ENCODE assay signal across 8 cellular contexts in the genomic region with DNA sequence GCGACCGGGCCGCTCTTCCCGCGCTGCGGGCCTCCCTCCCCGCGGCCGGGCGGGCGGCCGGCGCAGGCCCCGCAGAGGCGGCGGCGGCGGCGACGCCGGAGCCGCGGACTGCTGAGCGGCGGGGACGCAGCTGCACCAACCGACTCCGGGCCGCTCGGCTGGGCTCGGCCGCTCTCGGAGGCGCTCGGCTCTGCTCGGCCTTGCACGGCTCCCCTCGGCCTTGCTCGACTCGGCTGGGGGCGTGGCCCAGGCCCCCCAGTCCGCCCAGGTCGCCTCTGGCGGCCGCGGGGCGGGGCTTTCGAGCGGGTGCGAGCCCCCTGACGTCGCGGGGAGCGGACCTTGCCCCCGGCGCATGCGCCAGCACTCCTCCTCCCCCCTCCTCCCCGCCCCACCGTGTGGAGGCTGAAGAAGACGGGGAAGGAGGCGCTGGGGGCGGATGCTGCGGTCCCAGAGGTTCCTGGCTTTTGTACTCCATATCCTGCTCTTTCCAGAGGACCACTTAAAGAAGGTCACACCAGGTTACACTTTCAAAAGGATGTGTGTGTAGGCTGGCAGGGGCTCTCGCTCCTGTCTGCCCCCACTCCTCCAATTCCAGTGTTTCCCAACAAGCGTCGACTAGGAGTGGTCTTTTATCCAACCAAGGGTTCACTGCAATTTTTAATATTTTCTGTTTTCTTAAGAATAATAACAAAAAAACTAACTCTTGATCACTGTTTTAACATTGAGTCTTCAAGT.
DNase-seq lines count a peak whose midpoint lies in the region; ATAC-seq and TF ChIP-seq lines count a peak whose summit lies in the region.

A gene with protein sequence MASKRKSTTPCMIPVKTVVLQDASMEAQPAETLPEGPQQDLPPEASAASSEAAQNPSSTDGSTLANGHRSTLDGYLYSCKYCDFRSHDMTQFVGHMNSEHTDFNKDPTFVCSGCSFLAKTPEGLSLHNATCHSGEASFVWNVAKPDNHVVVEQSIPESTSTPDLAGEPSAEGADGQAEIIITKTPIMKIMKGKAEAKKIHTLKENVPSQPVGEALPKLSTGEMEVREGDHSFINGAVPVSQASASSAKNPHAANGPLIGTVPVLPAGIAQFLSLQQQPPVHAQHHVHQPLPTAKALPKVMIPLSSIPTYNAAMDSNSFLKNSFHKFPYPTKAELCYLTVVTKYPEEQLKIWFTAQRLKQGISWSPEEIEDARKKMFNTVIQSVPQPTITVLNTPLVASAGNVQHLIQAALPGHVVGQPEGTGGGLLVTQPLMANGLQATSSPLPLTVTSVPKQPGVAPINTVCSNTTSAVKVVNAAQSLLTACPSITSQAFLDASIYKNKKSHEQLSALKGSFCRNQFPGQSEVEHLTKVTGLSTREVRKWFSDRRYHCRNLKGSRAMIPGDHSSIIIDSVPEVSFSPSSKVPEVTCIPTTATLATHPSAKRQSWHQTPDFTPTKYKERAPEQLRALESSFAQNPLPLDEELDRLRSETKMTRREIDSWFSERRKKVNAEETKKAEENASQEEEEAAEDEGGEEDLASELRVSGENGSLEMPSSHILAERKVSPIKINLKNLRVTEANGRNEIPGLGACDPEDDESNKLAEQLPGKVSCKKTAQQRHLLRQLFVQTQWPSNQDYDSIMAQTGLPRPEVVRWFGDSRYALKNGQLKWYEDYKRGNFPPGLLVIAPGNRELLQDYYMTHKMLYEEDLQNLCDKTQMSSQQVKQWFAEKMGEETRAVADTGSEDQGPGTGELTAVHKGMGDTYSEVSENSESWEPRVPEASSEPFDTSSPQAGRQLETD (minus strand): TSS at position 196 of the 735 bp plus-strand sequence. CDS start 112,815 bp downstream, outside the sequence.

- TF ChIP-seq POLR2A in GM19099 (IDR thresholded peaks at IDR 0.05; ENCODE audit: extremely low read depth, insufficient read length, low read depth) = peak; percentile 66

- peak; percentile 96 for DNase-seq in AG10803 (ENCODE audit: low read depth)
- peak; percentile 92 for DNase-seq in NCI-H446 treated with DMSO at 0.1 percent for 48 hours (lab: John Stamatoyannopoulos, UW)
- peak; percentile 96 for DNase-seq in activated CD4-positive, CD25-positive, alpha-beta regulatory T cell treated with anti-CD3 and anti-CD28 coated beads, Interleukin-2, amount 50 U/mL, for 72 hours
- peak; percentile 95 for DNase-seq in cerebellar cortex (ENCODE audit: low spot score)
- DNase-seq in islet precursor cell = peak; percentile 98
- peak; percentile 90 to 96 (median 93) for DNase-seq in stimulated activated CD4-positive, alpha-beta T cell treated with anti-CD3 and anti-CD28 coated beads, Interleukin-12 subunit alpha, Interleukin-12 subunit beta, amount 100 ng/mL, for 48 hours (ENCODE audit: low read depth in 2 of 3, low spot score in 1 of 3)

- H3K4me3 ChIP-seq in AG10803 (ENCODE audit: low read length) = peak within 1 kb of the TSS; percentile 95

- TF ChIP-seq CTCF in AG10803 (conservative IDR thresholded peaks at IDR 0.05; ENCODE audit: low read length) = no peak

- peak; percentile 74 for ATAC-seq in HG03378 (IDR thresholded peaks at IDR 0.05; ENCODE audit: unreplicated experiment)

Comparison
In these comparisons a context has a peak if more than half of its experiments do, and no peak if none do; other contexts are left out.
1. Peak in every context shown above with its lines: DNase-seq, ATAC-seq and H3K4me3 ChIP-seq.